8 cellular contexts compared by ENCODE assay signal in genomic region chr6:26474439-26474881, GRCh38. TPM values are rescaled to one million over a fixed set of nuclear protein-coding genes. Genes with fewer than 3 reads are reported as not detected.
DNase-seq lines count a peak whose midpoint lies in the region; ATAC-seq, FAIRE-seq and TF ChIP-seq lines count a peak whose summit lies in the region.

No MANE protein-coding gene starts in this region.

- intact Hi-C loops in esophagus squamous epithelium (cut with DNase I): no loop called here

- FAIRE-seq in urothelium cell line (lab: Jason Lieb, UNC): no peak

- POLR2A ChIA-PET in RWPE1 (lab: Yijun Ruan, JAX; ENCODE audit: low non-redundant PET): no interaction called here

- peaks cover 0 to 10% (median 0%) of the 10 kb centered on the region in 3 donors for H3K36me3 ChIP-seq in esophagus squamous epithelium

- H3K4me1 ChIP-seq in esophagus squamous epithelium: peaks cover 8 to 32% (median 9%) of the 10 kb centered on the region in 3 donors

- H3K27me3 ChIP-seq in esophagus squamous epithelium: no peaks in the 10 kb centered on the region

- DNase-seq in GM12864 (ENCODE audit: low read depth): no peak
- no peak for DNase-seq in RWPE1 (ENCODE audit: low spot score)
- no peak for DNase-seq in esophagus squamous epithelium (lab: John Stamatoyannopoulos, UW)
- DNase-seq in retinal pigment epithelial cell (ENCODE audit: low read depth): no peak
- DNase-seq in urothelium cell line (ENCODE audit: low spot score): no peak
- DNase-seq in NCI-H1092 treated with DMSO at 0.1 percent for 48 hours (lab: John Stamatoyannopoulos, UW): no peak

- 29 to 50% methylated on average over 2 of the region's 2 CpGs for WGBS in esophagus squamous epithelium, 2 donors

- TF ChIP-seq CTCF in GM12864 (IDR thresholded peaks at IDR 0.05; ENCODE audit: low read depth, low read length, missing control alignments) (no peak), RWPE1 (conservative IDR thresholded peaks at IDR 0.05; ENCODE audit: low read depth) (no peak), esophagus squamous epithelium (IDR thresholded peaks at IDR 0.05) (no peak), retinal pigment epithelial cell (conservative IDR thresholded peaks at IDR 0.05; ENCODE audit: low read depth, low read length) (no peak)

- H3K9me3 ChIP-seq in esophagus squamous epithelium: no peaks in the 10 kb centered on the region

- CTCF ChIA-PET in RWPE1 (lab: Yijun Ruan, JAX): interaction anchor here (0.7 kb wide), 2 partner anchors 72 to 963 kb away, joined by 3 to 5 read pairs; no protein-coding TSS in a partner anchor

- peak overlapping the region; percentile 71 for H3K4me3 ChIP-seq in GM12864 (ENCODE audit: low read depth, low read length)
- peak overlapping the region; percentile 30 to 69 (median 50) for H3K4me3 ChIP-seq in esophagus squamous epithelium
- peak overlapping the region; percentile 54 for H3K4me3 ChIP-seq in retinal pigment epithelial cell (ENCODE audit: low read length)

- no peak for TF ChIP-seq POLR2A in esophagus squamous epithelium (IDR thresholded peaks at IDR 0.05)

- ATAC-seq in HG02763 (IDR thresholded peaks at IDR 0.05; ENCODE audit: unreplicated experiment) (no peak), HG02970 (IDR thresholded peaks at IDR 0.05; ENCODE audit: low FRiP score, unreplicated experiment) (no peak)

- H3K27ac ChIP-seq in RWPE1 (peak overlapping the region; percentile 78), esophagus squamous epithelium (peak overlapping the region; percentile 81 to 94 (median 93))

RNA-seq across cellular contexts. Expression of gene BTN2A1, which starts 16.7 kb away (rescaled TPM):
- total RNA-seq in esophagus squamous epithelium: 10 to 100 TPM in 1 of 4 donors, 1 to 10 TPM in 3; 5.9 to 11.4 (median 7.8) TPM

RNA-seq across cellular contexts. Expression of gene BTN1A1, which starts 25.6 kb away (rescaled TPM):
- total RNA-seq in esophagus squamous epithelium: not detected

RNA-seq across cellular contexts. Expression of gene BTN3A3, which starts 34.2 kb away (rescaled TPM):
- total RNA-seq in esophagus squamous epithelium: 10 to 100 TPM in 2 of 4 donors, 1 to 10 TPM in 2; 2.2 to 12.3 (median 7.9) TPM
